In genomic region chr4:184537269-184538022, GRCh38 we compare ENCODE assay signal across 8 cellular contexts.
DNase-seq lines count a peak whose midpoint lies in the region; ATAC-seq and TF ChIP-seq lines count a peak whose summit lies in the region.

No MANE protein-coding gene starts in this region.

- DNase-seq in CD1c-positive myeloid dendritic cell (ENCODE audit: extremely low spot score), result peak; percentile 93
- DNase-seq in NCI-H82 (lab: John Stamatoyannopoulos, UW), result peak; percentile 95
- peak; percentile 94 for DNase-seq in activated CD4-positive, alpha-beta memory T cell treated with anti-CD3 and anti-CD28 coated beads for 36 hours
- peak; percentile 98 for DNase-seq in right lobe of liver
- peak; percentile 92 for DNase-seq in stimulated activated CD4-positive, alpha-beta T cell treated with anti-CD3 and anti-CD28 coated beads, Interleukin-4, amount 100 ng/mL, for 24 hours

- peak; percentile 53 for ATAC-seq in GM19438 (IDR thresholded peaks at IDR 0.05; ENCODE audit: low read depth, unreplicated experiment)
- peak; percentile 52 for ATAC-seq in HG03571 (IDR thresholded peaks at IDR 0.05; ENCODE audit: unreplicated experiment)
- peak; percentile 86 to 95 (median 92) for ATAC-seq in right lobe of liver

- H3K4me1 ChIP-seq in duodenal mucosa (ENCODE audit: control insufficient read depth in 1 of 2, insufficient read depth in 2 of 2, low read length in 2 of 2) (peaks cover 8 to 12% of the 10 kb centered on the region in 2 donors), right lobe of liver (peaks cover 0 to 26% (median 2%) of the 10 kb centered on the region in 4 donors)

- TF ChIP-seq CTCF in right lobe of liver (IDR thresholded peaks at IDR 0.05), result no peak

- no peaks in the 10 kb centered on the region for H3K27me3 Mint-ChIP-seq in activated CD4-positive, alpha-beta memory T cell treated with anti-CD3 and anti-CD28 coated beads for 36 hours

- H3K27me3 ChIP-seq in duodenal mucosa (ENCODE audit: control insufficient read depth in 1 of 2, insufficient read depth in 2 of 2, low read length in 2 of 2) (no peaks in the 10 kb centered on the region), right lobe of liver (no peaks in the 10 kb centered on the region)

- WGBS in right lobe of liver (ENCODE audit: insufficient coverage, low coverage, low lambda C conversion rate, missing lambda C conversion rate), result under 1% methylated on average over 18 of the region's 29 CpGs

- peaks cover 39% of the 10 kb centered on the region for H3K4me1 Mint-ChIP-seq in activated CD4-positive, alpha-beta memory T cell treated with anti-CD3 and anti-CD28 coated beads for 36 hours (ENCODE audit: low read depth)

- peak overlapping the region; percentile 95 for H3K4me3 Mint-ChIP-seq in activated CD4-positive, alpha-beta memory T cell treated with anti-CD3 and anti-CD28 coated beads for 36 hours

- CTCF ChIA-PET in activated CD4-positive, alpha-beta memory T cell treated with anti-CD3 and anti-CD28 coated beads for 36 hours (lab: Charles Lee), result interaction anchor here (1.0 to 4.2 kb wide), 7 partner anchors 22 to 272 kb away, joined by 3 to 55 read pairs (median 5); partner anchors contain the start of gene IRF2

- H3K4me3 ChIP-seq in duodenal mucosa (ENCODE audit: low read depth in 1 of 2, low read length in 2 of 2) (peak overlapping the region; percentile 73 to 84), right lobe of liver (peak overlapping the region; percentile 52 to 80 (median 76))

- TF ChIP-seq POLR2A in right lobe of liver (IDR thresholded peaks at IDR 0.05), result peak; percentile 87

- H3K27ac ChIP-seq in duodenal mucosa (ENCODE audit: low read depth, low read length) (peak overlapping the region; percentile 82), right lobe of liver (peak overlapping the region; percentile 83 to 92 (median 92))

- H3K36me3 ChIP-seq in duodenal mucosa (ENCODE audit: control insufficient read depth in 1 of 2, insufficient read depth in 2 of 2, low read length in 2 of 2) (no peaks in the 10 kb centered on the region), right lobe of liver (no peaks in the 10 kb centered on the region)

- H3K36me3 Mint-ChIP-seq in activated CD4-positive, alpha-beta memory T cell treated with anti-CD3 and anti-CD28 coated beads for 36 hours, result peaks cover 2% of the 10 kb centered on the region

- H3K9me3 ChIP-seq in duodenal mucosa (ENCODE audit: control insufficient read depth in 1 of 2, low read length in 2 of 2), result no peaks in the 10 kb centered on the region
- H3K9me3 ChIP-seq in right lobe of liver, result no peaks in the 10 kb centered on the region

- H3K27ac Mint-ChIP-seq in activated CD4-positive, alpha-beta memory T cell treated with anti-CD3 and anti-CD28 coated beads for 36 hours, result peak overlapping the region; percentile 96

- peak overlapping the region; percentile 85 to 96 for H3K9ac ChIP-seq in duodenal mucosa (ENCODE audit: low read depth in 1 of 2, low read length in 2 of 2)

- intact Hi-C loops in activated CD4-positive, alpha-beta memory T cell treated with anti-CD3 and anti-CD28 coated beads for 36 hours (cut with micrococcal nuclease), result loop anchor here (1.0 kb wide), 8 partner anchors 63 to 273 kb away; partner anchors contain the start of genes CASP3, IRF2 and PRIMPOL
- intact Hi-C loops in right lobe of liver (cut with DNase I), result loop anchor here (10.0 kb wide), 2 partner anchors 53 to 63 kb away; partner anchors contain the start of gene IRF2 (in 1 of the 2)

- POLR2A ChIA-PET in activated CD4-positive, alpha-beta memory T cell treated with anti-CD3 and anti-CD28 coated beads for 36 hours (lab: Charles Lee), result interaction anchor here (0.5 to 4.5 kb wide), 14 partner anchors 22 to 848 kb away, joined by 3 to 56 read pairs (median 4); partner anchors contain the start of genes CASP3, IRF2 and PRIMPOL

- peaks cover 2% of the 10 kb centered on the region for H3K9me3 Mint-ChIP-seq in activated CD4-positive, alpha-beta memory T cell treated with anti-CD3 and anti-CD28 coated beads for 36 hours

Comparison
In these comparisons a context has a peak if more than half of its experiments do, and no peak if none do; other contexts are left out.
1. Peak in every context shown above with its lines: DNase-seq, ATAC-seq, H3K4me3 ChIP-seq and H3K27ac ChIP-seq.